In genomic region chr2:126381081-126381480, GRCh38 we compare ENCODE assay signal across 18 cellular contexts.
"Had no signal": no experiment of that assay in that cellular context is flagged by ENCODE, and none has a peak within 500 bp of the region (broad histone marks: within the 10 kb centered on the region; RNA-seq: fewer than 3 reads in every experiment).

No MANE protein-coding gene starts in this region.

- DNase-seq: cortex of kidney; effector memory CD8-positive, alpha-beta T cell; esophagus squamous epithelium; foreskin keratinocyte; heart left ventricle; islet precursor cell; mammary epithelial cell; natural killer cell; retina; right lobe of liver; stimulated activated CD4-positive, alpha-beta T cell treated with anti-CD3 and anti-CD28 coated beads, Interleukin-4, amount 100 ng/mL, for 1 hour; stimulated activated CD8-positive, alpha-beta memory T cell treated with anti-CD3 and anti-CD28 coated beads, Interleukin-4, amount 100 ng/mL, for 48 hours; stimulated activated naive CD8-positive, alpha-beta T cell treated with anti-CD3 and anti-CD28 coated beads, Interleukin-15, amount 100 ng/mL, for 72 hours; trophoblast cell had no signal

- ATAC-seq: effector memory CD8-positive, alpha-beta T cell; foreskin keratinocyte; heart left ventricle; left lobe of liver; natural killer cell; right lobe of liver; stimulated activated effector memory CD8-positive, alpha-beta T cell treated with anti-CD3 and anti-CD28 coated beads, Interleukin-12 subunit alpha, Interleukin-12 subunit beta, amount 100 ng/mL, for 72 hours; stimulated activated naive CD8-positive, alpha-beta T cell treated with anti-CD3 and anti-CD28 coated beads, Interleukin-15, amount 100 ng/mL, for 72 hours had no signal

- H3K4me3 ChIP-seq: esophagus squamous epithelium, heart left ventricle, ovary, prostate gland, right lobe of liver had no signal
